ENCODE assay signal across 8 cellular contexts in the genomic region with DNA sequence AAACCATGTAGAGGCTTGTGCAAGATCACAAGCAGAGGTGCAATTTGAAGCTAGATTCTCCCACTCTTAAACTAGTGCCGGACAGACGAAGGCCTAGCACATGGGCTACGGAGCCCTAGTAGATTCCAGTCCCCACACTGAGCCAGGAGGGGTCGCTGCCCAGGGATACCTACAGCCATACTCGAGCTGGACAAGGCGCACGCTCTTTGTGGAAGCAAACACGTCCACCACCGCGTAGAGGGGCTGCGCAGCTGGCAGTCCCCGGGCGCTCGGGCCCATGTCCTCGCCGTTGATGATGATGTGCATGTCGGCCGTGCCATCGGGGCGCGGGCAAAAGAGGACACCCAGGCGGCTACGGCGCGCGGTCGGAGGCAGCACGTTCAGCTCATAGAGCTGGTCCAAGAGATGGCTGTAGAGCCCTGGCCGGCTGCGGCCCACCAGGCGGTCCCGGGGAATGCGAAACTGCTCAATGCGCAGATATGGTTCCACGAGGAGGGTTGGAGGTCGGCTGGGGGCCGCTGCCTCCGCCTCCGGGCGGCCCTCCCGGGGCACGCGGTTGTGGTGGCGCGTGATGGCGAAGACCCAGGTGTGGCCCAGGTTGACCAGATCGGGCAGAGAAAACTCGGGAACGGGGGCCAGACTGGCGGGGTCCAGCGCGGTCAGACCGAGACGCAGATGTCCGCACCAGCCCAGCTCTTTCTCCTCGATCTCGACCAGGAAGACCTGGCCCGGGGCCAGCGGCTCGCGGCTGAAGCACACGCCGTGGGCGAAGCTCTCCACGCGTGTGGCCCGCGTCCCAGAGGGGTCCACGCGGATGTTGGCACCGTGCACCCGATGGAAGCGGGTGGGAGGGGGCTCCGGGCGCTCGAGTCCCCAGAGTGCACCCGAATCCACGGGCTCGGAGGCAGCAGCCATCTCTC. TPM values are rescaled to one million over a fixed set of nuclear protein-coding genes. Genes with fewer than 3 reads are reported as not detected.
A peak's percentile ranks its signal among the peaks of the same experiment; 100 is the strongest.
DNase-seq lines count a peak whose midpoint lies in the region; ATAC-seq and TF ChIP-seq lines count a peak whose summit lies in the region.

No MANE protein-coding gene starts in this region.

- peak overlapping the region; percentile 96 for H3K4me3 Mint-ChIP-seq in CD4-positive, alpha-beta T cell
- H3K4me3 Mint-ChIP-seq in effector memory CD8-positive, alpha-beta T cell: peak overlapping the region; percentile 92 to 94

- H3K9me3 Mint-ChIP-seq in CD4-positive, alpha-beta T cell: no peaks in the 10 kb centered on the region
- H3K9me3 Mint-ChIP-seq in effector memory CD8-positive, alpha-beta T cell: no peaks in the 10 kb centered on the region

- H3K27ac ChIP-seq in CD4-positive, alpha-beta T cell (ENCODE audit: low read depth, low read length): peak overlapping the region; percentile 65
- peak overlapping the region; percentile 82 for H3K27ac ChIP-seq in lower lobe of right lung

- H3K4me3 ChIP-seq in lower lobe of right lung: peak overlapping the region; percentile 99

- POLR2A ChIA-PET in CD4-positive, alpha-beta T cell (lab: Charles Lee): interaction anchor here (0.7 to 8.2 kb wide), 11 partner anchors 9 to 81 kb away, joined by 3 to 105 read pairs (median 6); a partner anchor contains a TSS

- H3K36me3 Mint-ChIP-seq in CD4-positive, alpha-beta T cell (ENCODE audit: low read depth): peaks cover 30% of the 10 kb centered on the region
- H3K36me3 Mint-ChIP-seq in effector memory CD8-positive, alpha-beta T cell (ENCODE audit: insufficient read depth): peaks cover 28% of the 10 kb centered on the region

- peak; percentile 50 for ATAC-seq in CD4-positive, alpha-beta T cell (ENCODE audit: poor library complexity)
- ATAC-seq in GM21576 (IDR thresholded peaks at IDR 0.05; ENCODE audit: unreplicated experiment) (peak; percentile 6), lower lobe of right lung (peak; percentile 88 to 90)
- ATAC-seq in effector memory CD8-positive, alpha-beta T cell (replicated peaks): no peak

- peaks cover 53% of the 10 kb centered on the region for H3K4me1 Mint-ChIP-seq in CD4-positive, alpha-beta T cell (ENCODE audit: low read depth)
- H3K4me1 Mint-ChIP-seq in effector memory CD8-positive, alpha-beta T cell (ENCODE audit: low read depth in 2 of 2): peaks cover 18 to 34% of the 10 kb centered on the region in 2 donors

- H3K4me1 ChIP-seq in lower lobe of right lung: peaks cover 34% of the 10 kb centered on the region

- H3K27me3 ChIP-seq in CD4-positive, alpha-beta T cell (ENCODE audit: control insufficient read depth, insufficient read depth, low read length): no peaks in the 10 kb centered on the region
- H3K27me3 ChIP-seq in lower lobe of right lung (ENCODE audit: low read depth): no peaks in the 10 kb centered on the region

- no peaks in the 10 kb centered on the region for H3K9me3 ChIP-seq in CD4-positive, alpha-beta T cell (ENCODE audit: control insufficient read depth, low read length)
- H3K9me3 ChIP-seq in lower lobe of right lung: no peaks in the 10 kb centered on the region

- H3K27me3 Mint-ChIP-seq in CD4-positive, alpha-beta T cell: no peaks in the 10 kb centered on the region
- H3K27me3 Mint-ChIP-seq in effector memory CD8-positive, alpha-beta T cell: no peaks in the 10 kb centered on the region

- TF ChIP-seq CTCF in CD4-positive, alpha-beta T cell (IDR thresholded peaks at IDR 0.05): peak; percentile 54
- peak; percentile 73 for TF ChIP-seq CTCF in lower lobe of right lung (IDR thresholded peaks at IDR 0.05)

- intact Hi-C loops in CD4-positive, alpha-beta T cell (cut with DNase I, micrococcal nuclease): loop anchor here (1.0 to 5.0 kb wide), 6 partner anchors 9 to 80 kb away; a partner anchor contains a TSS
- intact Hi-C loops in lower lobe of right lung (cut with DNase I): no loop called here

- peak in 8 of 10 experiments; percentile 15 to 61 (median 37) for DNase-seq in CD4-positive, alpha-beta T cell
- DNase-seq in NCI-H1417 treated with DMSO at 0.1 percent for 48 hours (lab: John Stamatoyannopoulos, UW): peak; percentile 16
- DNase-seq in activated CD4-positive, alpha-beta T cell treated with anti-CD3 and anti-CD28 coated beads, Interleukin-2, amount 50 U/mL, for 4 hours: peak; percentile 37 to 43
- peak in 1 of 3 experiments; percentile 21 for DNase-seq in effector memory CD8-positive, alpha-beta T cell
- peak; percentile 88 for DNase-seq in lower lobe of right lung
- DNase-seq in stimulated activated CD4-positive, alpha-beta T cell treated with anti-CD3 and anti-CD28 coated beads, TNF-alpha, amount 100 ng/mL, for 4 hours (ENCODE audit: low read depth in 3 of 3): peak; percentile 11 to 35 (median 31)
- DNase-seq in NCI-H446 treated with DMSO at 0.1 percent for 48 hours (lab: John Stamatoyannopoulos, UW): no peak

- H3K27ac Mint-ChIP-seq in CD4-positive, alpha-beta T cell: peak overlapping the region; percentile 84
- peak overlapping the region; percentile 79 to 92 for H3K27ac Mint-ChIP-seq in effector memory CD8-positive, alpha-beta T cell

- CTCF ChIA-PET in CD4-positive, alpha-beta T cell (lab: Charles Lee): interaction anchor here (0.8 to 1.6 kb wide), 7 partner anchors 9 to 81 kb away, joined by 3 to 7 read pairs (median 3); a partner anchor contains a TSS

- H3K36me3 ChIP-seq in lower lobe of right lung: peaks cover 52% of the 10 kb centered on the region

RNA-seq across cellular contexts. Expression of a gene that starts 0.7 kb away (rescaled TPM):
- 1 to 10 TPM; 1.5 to 2.5 TPM for total RNA-seq in CD4-positive, alpha-beta T cell
- total RNA-seq in lower lobe of right lung: 2.4 TPM

RNA-seq across cellular contexts. Expression of a gene that starts 0.8 kb away (rescaled TPM):
- 10 to 100 TPM; 40.3 to 42.6 TPM for total RNA-seq in CD4-positive, alpha-beta T cell
- total RNA-seq in lower lobe of right lung: 185 TPM

RNA-seq across cellular contexts. Expression of a gene that starts 2.9 kb away (rescaled TPM):
- 1 to 10 TPM in 1 of 2 experiments, under 1 TPM in 1; 0.49 to 1.3 TPM for total RNA-seq in CD4-positive, alpha-beta T cell
- 1.1 TPM for total RNA-seq in lower lobe of right lung

RNA-seq across cellular contexts. Expression of a gene that starts 9.3 kb away (rescaled TPM):
- total RNA-seq in CD4-positive, alpha-beta T cell: 10 to 100 TPM in 1 of 2 experiments, 1 to 10 TPM in 1; 9.3 to 10.7 TPM
- total RNA-seq in lower lobe of right lung: 9.6 TPM

RNA-seq across cellular contexts. Expression of a gene that starts 21.6 kb away (rescaled TPM):
- not detected for total RNA-seq in CD4-positive, alpha-beta T cell
- 145 TPM for total RNA-seq in lower lobe of right lung
